8 cellular contexts compared by ENCODE assay signal in the genomic region with DNA sequence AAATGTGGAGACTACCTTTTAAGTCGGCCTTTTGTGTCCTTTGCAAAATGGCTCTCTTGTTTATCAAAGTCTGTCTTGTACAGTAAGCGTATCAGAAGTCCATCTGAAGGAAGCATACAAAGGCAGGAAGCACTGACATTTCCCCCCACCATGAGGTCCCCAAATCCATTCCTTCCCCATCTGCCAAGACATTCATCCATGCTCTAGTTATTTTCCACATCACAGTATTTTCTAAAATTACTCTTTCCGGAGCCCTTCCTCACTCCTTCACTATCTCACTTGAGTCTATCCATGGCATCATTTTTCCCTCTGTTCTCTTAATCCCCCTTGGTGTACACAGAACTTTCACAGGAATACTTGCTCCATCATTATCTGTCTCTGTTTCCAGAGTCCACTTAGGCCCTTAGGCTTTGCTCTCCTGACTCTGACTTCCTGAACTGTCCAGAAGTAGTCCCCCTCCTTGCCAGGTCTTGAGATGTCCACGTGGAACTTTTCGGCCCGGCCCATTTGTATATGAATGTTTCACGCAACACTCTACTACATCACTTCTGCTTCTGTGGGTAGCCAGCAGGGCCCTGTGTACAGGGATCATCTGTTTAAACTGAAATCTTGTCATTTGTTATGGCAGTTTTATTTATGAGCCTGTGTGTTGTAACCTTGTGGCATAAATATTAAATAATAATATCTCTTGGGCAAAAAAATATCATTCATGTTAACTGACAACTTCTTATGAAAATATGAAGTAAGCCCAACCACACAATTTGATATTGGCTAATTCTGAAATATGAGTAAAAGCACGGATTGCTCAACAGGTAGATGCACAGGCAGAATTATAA. TPM values are rescaled to one million over a fixed set of nuclear protein-coding genes. Genes with fewer than 3 reads are reported as not detected.
DNase-seq lines count a peak whose midpoint lies in the region; TF ChIP-seq lines count a peak whose summit lies in the region.

No MANE protein-coding gene starts in this region.

- DNase-seq in activated naive CD4-positive, alpha-beta T cell treated with anti-CD3 and anti-CD28 coated beads for 36 hours = no peak
- DNase-seq in activated naive CD4-positive, alpha-beta T cell (lab: John Stamatoyannopoulos, UW) = no peak
- DNase-seq in SIG-M5 treated with dmso at 0.1 percent for 504 hours (lab: John Stamatoyannopoulos, UW; ENCODE audit: unreplicated experiment) = peak; percentile 81
- DNase-seq in fibroblast of gingiva (ENCODE audit: low read depth) = peak; percentile 16
- peak; percentile 65 for DNase-seq in transverse colon
- no peak for DNase-seq in NCI-H2081 treated with DMSO at 0.1 percent for 48 hours (lab: John Stamatoyannopoulos, UW)
- no peak for DNase-seq in NCI-H526 (lab: John Stamatoyannopoulos, UW)
- DNase-seq in posterior vena cava (ENCODE audit: low spot score) = no peak

- peak overlapping the region; percentile 83 to 95 (median 88) for H3K27ac ChIP-seq in transverse colon

- H3K4me3 ChIP-seq in transverse colon = peak overlapping the region in 1 of 4 donors; percentile 80

- 70% methylated on average over 8 of the region's 8 CpGs for WGBS in transverse colon (ENCODE audit: low coverage in 1 of 2), 2 donors

- peaks cover 3% of the 10 kb centered on the region for H3K36me3 Mint-ChIP-seq in activated naive CD4-positive, alpha-beta T cell treated with anti-CD3 and anti-CD28 coated beads for 36 hours (ENCODE audit: low read depth)

- H3K27me3 Mint-ChIP-seq in activated naive CD4-positive, alpha-beta T cell treated with anti-CD3 and anti-CD28 coated beads for 36 hours (ENCODE audit: low read depth) = no peaks in the 10 kb centered on the region

- CTCF ChIA-PET in activated naive CD4-positive, alpha-beta T cell treated with anti-CD3 and anti-CD28 coated beads for 36 hours (lab: Charles Lee) = interaction anchor here (0.7 to 1.4 kb wide), 4 partner anchors 12 to 53 kb away, joined by 3 to 4 read pairs (median 3); partner anchors contain the start of gene SMIM20

- no peaks in the 10 kb centered on the region for H3K27me3 ChIP-seq in transverse colon

- H3K4me1 Mint-ChIP-seq in activated naive CD4-positive, alpha-beta T cell treated with anti-CD3 and anti-CD28 coated beads for 36 hours (ENCODE audit: low read depth) = peaks cover 45% of the 10 kb centered on the region

- peak overlapping the region; percentile 92 for H3K27ac Mint-ChIP-seq in activated naive CD4-positive, alpha-beta T cell treated with anti-CD3 and anti-CD28 coated beads for 36 hours

- H3K4me3 Mint-ChIP-seq in activated naive CD4-positive, alpha-beta T cell treated with anti-CD3 and anti-CD28 coated beads for 36 hours = peak overlapping the region; percentile 93

- peaks cover 7 to 68% (median 35%) of the 10 kb centered on the region in 4 donors for H3K4me1 ChIP-seq in transverse colon

- intact Hi-C loops in activated naive CD4-positive, alpha-beta T cell treated with anti-CD3 and anti-CD28 coated beads for 36 hours (cut with micrococcal nuclease) = loop anchor here (1.0 to 5.0 kb wide), 10 partner anchors 19 to 1141 kb away; partner anchors contain the start of genes ANAPC4, PI4K2B, SEPSECS and ZCCHC4
- intact Hi-C loops in transverse colon (cut with DNase I; ENCODE audit: low total_unique reads) = no loop called here
- intact Hi-C loops in posterior vena cava (cut with DNase I) = no loop called here

- no peak for TF ChIP-seq POLR2A in transverse colon (IDR thresholded peaks at IDR 0.05)

- in situ Hi-C loops in transverse colon (cut with MboI; ENCODE audit: low pct_ligation_motif_present in 1 of 4, low pct_unique_long_range_greater_than_20kb in 1 of 4, low sequenced_read_pairs in 3 of 4) = no loop called here

- TF ChIP-seq EP300 in transverse colon (IDR thresholded peaks at IDR 0.05; ENCODE audit: low read depth) = no peak

- H3K9me3 Mint-ChIP-seq in activated naive CD4-positive, alpha-beta T cell treated with anti-CD3 and anti-CD28 coated beads for 36 hours = no peaks in the 10 kb centered on the region

- H3K36me3 ChIP-seq in transverse colon = no peaks in the 10 kb centered on the region

- TF ChIP-seq CTCF in transverse colon (IDR thresholded peaks at IDR 0.05) = no peak

- H3K9me3 ChIP-seq in transverse colon = no peaks in the 10 kb centered on the region

RNA-seq across cellular contexts. Expression of gene SEL1L3, which starts 2.0 kb away (rescaled TPM):
- total RNA-seq in activated naive CD4-positive, alpha-beta T cell treated with anti-CD3 and anti-CD28 coated beads for 36 hours = 10 to 100 TPM; 32.3 to 38.2 TPM
- total RNA-seq in transverse colon (100 to 1,000 TPM in 2 of 4 donors, 10 to 100 TPM in 2; 51.3 to 128 (median 98.3) TPM), posterior vena cava (1 to 10 TPM; 9.5 to 9.7 TPM)

RNA-seq across cellular contexts. Expression of gene SMIM20, which starts 53.2 kb away (rescaled TPM):
- total RNA-seq in activated naive CD4-positive, alpha-beta T cell treated with anti-CD3 and anti-CD28 coated beads for 36 hours = 10 to 100 TPM; 28.1 to 33.2 TPM
- total RNA-seq in transverse colon = 10 to 100 TPM in 2 of 4 donors, 1 to 10 TPM in 2; 1.8 to 46.8 (median 16.4) TPM
- total RNA-seq in posterior vena cava = 10 to 100 TPM; 19.5 to 22.8 TPM

Comparison
In these comparisons a context has a peak if more than half of its experiments do, and no peak if none do; other contexts are left out.
1. DNase-seq: peak in SIG-M5 treated with dmso at 0.1 percent for 504 hours (single experiment), fibroblast of gingiva (single experiment) and transverse colon (single experiment); none in activated naive CD4-positive, alpha-beta T cell treated with anti-CD3 and anti-CD28 coated beads for 36 hours (single experiment), activated naive CD4-positive, alpha-beta T cell (0 of 4), NCI-H2081 treated with DMSO at 0.1 percent for 48 hours (single experiment), NCI-H526 (0 of 2) and posterior vena cava (single experiment).